In the genomic region with DNA sequence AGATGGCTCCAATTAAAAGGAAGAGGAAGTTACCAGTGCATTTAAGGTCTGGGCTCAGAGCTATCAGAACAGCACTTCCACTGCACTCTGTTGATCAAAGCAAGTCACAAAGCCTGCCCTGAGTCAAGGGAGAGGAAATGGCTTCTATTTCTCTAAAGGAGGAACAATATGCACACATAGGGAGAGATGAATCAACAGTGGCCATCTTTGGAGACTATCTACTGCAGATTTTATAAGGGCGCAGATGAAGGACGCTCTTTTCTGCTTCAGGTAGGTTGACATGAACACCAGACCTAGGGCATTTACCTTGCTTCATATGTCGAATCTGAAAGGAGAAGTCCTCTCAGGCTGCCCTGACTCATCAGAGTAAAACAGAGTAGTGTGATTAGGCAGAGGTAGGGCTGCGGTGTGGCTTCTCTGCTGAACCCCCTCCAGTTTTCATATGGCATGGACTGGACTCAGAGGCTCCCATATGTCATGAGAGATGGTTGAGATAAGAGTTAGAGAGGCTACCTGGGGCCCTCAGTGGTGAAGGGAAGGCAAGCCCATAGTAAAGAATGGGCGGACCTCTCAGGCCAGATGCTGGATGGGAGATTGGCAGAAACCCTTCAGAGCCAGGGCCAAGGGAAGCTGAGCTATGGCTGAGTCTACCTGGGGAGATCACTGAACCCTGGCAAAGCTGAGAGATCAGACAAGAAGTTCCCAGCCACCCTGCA, we compare ENCODE assay signal across 8 cellular contexts.
DNase-seq lines count a peak whose midpoint lies in the region; ATAC-seq and TF ChIP-seq lines count a peak whose summit lies in the region.

No MANE protein-coding gene starts in this region.

- in situ Hi-C loops in brain microvascular endothelial cell (cut with HindIII; ENCODE audit: low pct_ligation_motif_present, low sequenced_read_pairs): loop anchor here (25.0 kb wide), 1 partner anchor 115 kb away; the partner anchor contains the start of gene NEMF

- TF ChIP-seq CTCF in brain microvascular endothelial cell (IDR thresholded peaks at IDR 0.05; ENCODE audit: low read depth, low read length, missing control alignments): no peak

- DNase-seq in Right ventricle myocardium superior (no peak), left cardiac atrium (no peak), SW 1271 (lab: John Stamatoyannopoulos, UW) (no peak), amniotic stem cell (lab: John Stamatoyannopoulos, UW) (no peak), brain microvascular endothelial cell (no peak)
- peak; percentile 65 for DNase-seq in activated CD4-positive, alpha-beta memory T cell treated with anti-CD3 and anti-CD28 coated beads for 36 hours
- peak in 6 of 10 donors; percentile 22 to 77 (median 51) for DNase-seq in naive thymus-derived CD8-positive, alpha-beta T cell

- peaks cover 2% of the 10 kb centered on the region for H3K36me3 Mint-ChIP-seq in activated CD4-positive, alpha-beta memory T cell treated with anti-CD3 and anti-CD28 coated beads for 36 hours
- H3K36me3 Mint-ChIP-seq in naive thymus-derived CD8-positive, alpha-beta T cell: peaks cover 0 to 6% (median 2%) of the 10 kb centered on the region in 3 donors

- H3K4me3 Mint-ChIP-seq in activated CD4-positive, alpha-beta memory T cell treated with anti-CD3 and anti-CD28 coated beads for 36 hours: peak overlapping the region; percentile 66
- peak overlapping the region; percentile 55 to 85 (median 76) for H3K4me3 Mint-ChIP-seq in naive thymus-derived CD8-positive, alpha-beta T cell

- no peak overlapping the region for H3K4me3 ChIP-seq in brain microvascular endothelial cell (ENCODE audit: low read depth, low read length)

- CTCF ChIA-PET in activated CD4-positive, alpha-beta memory T cell treated with anti-CD3 and anti-CD28 coated beads for 36 hours (lab: Charles Lee): interaction anchor here (0.7 to 1.6 kb wide), 5 partner anchors 17 to 125 kb away, joined by 3 to 5 read pairs (median 3); partner anchors contain the start of gene NEMF

- POLR2A ChIA-PET in activated CD4-positive, alpha-beta memory T cell treated with anti-CD3 and anti-CD28 coated beads for 36 hours (lab: Charles Lee): interaction anchor here (1.0 to 4.1 kb wide), 6 partner anchors 10 to 78 kb away, joined by 3 to 39 read pairs (median 6); no protein-coding TSS in a partner anchor
- POLR2A ChIA-PET in naive thymus-derived CD8-positive, alpha-beta T cell (lab: Charles Lee): interaction anchor here (0.6 to 11.4 kb wide), 15 partner anchors 15 to 130 kb away, joined by 3 to 173 read pairs (median 6); partner anchors contain the start of gene ARF6

- peak; percentile 40 for ATAC-seq in Right ventricle myocardium superior (ENCODE audit: poor library complexity)
- ATAC-seq in left cardiac atrium: no peak
- ATAC-seq in HG03378 (IDR thresholded peaks at IDR 0.05; ENCODE audit: unreplicated experiment): peak; percentile 86
- peak; percentile 83 to 94 for ATAC-seq in naive thymus-derived CD8-positive, alpha-beta T cell

- H3K9me3 Mint-ChIP-seq in activated CD4-positive, alpha-beta memory T cell treated with anti-CD3 and anti-CD28 coated beads for 36 hours: no peaks in the 10 kb centered on the region
- peaks cover 0 to 1% (median 0%) of the 10 kb centered on the region in 9 donors for H3K9me3 Mint-ChIP-seq in naive thymus-derived CD8-positive, alpha-beta T cell

- intact Hi-C loops in Right ventricle myocardium superior (cut with DNase I) (no loop called here), left cardiac atrium (cut with DNase I) (no loop called here)
- intact Hi-C loops in activated CD4-positive, alpha-beta memory T cell treated with anti-CD3 and anti-CD28 coated beads for 36 hours (cut with micrococcal nuclease): loop anchor here (1.0 kb wide), 1 partner anchor 22 kb away; no protein-coding TSS in a partner anchor

- no peaks in the 10 kb centered on the region for H3K36me3 ChIP-seq in brain microvascular endothelial cell (replicated peaks)

- peak overlapping the region; percentile 91 for H3K27ac Mint-ChIP-seq in activated CD4-positive, alpha-beta memory T cell treated with anti-CD3 and anti-CD28 coated beads for 36 hours
- peak overlapping the region; percentile 90 to 98 (median 95) for H3K27ac Mint-ChIP-seq in naive thymus-derived CD8-positive, alpha-beta T cell

- H3K4me1 Mint-ChIP-seq in activated CD4-positive, alpha-beta memory T cell treated with anti-CD3 and anti-CD28 coated beads for 36 hours (ENCODE audit: low read depth): peaks cover 87% of the 10 kb centered on the region
- H3K4me1 Mint-ChIP-seq in naive thymus-derived CD8-positive, alpha-beta T cell: peaks cover 48 to 95% (median 81%) of the 10 kb centered on the region in 4 donors

- no peaks in the 10 kb centered on the region for H3K27me3 Mint-ChIP-seq in activated CD4-positive, alpha-beta memory T cell treated with anti-CD3 and anti-CD28 coated beads for 36 hours
- no peaks in the 10 kb centered on the region for H3K27me3 Mint-ChIP-seq in naive thymus-derived CD8-positive, alpha-beta T cell

- H3K27me3 ChIP-seq in brain microvascular endothelial cell (replicated peaks): no peaks in the 10 kb centered on the region

- H3K27ac ChIP-seq in brain microvascular endothelial cell: no peak overlapping the region

Comparison
In these comparisons a context has a peak if more than half of its experiments do, and no peak if none do; other contexts are left out.
1. ATAC-seq: peak in Right ventricle myocardium superior (single experiment), HG03378 (single experiment) and naive thymus-derived CD8-positive, alpha-beta T cell (2 of 2); none in left cardiac atrium (0 of 2).
2. DNase-seq: peak in activated CD4-positive, alpha-beta memory T cell treated with anti-CD3 and anti-CD28 coated beads for 36 hours (single experiment) and naive thymus-derived CD8-positive, alpha-beta T cell (6 of 10); none in Right ventricle myocardium superior (single experiment), left cardiac atrium (single experiment), SW 1271 (0 of 2), amniotic stem cell (single experiment) and brain microvascular endothelial cell (single experiment).